ENCODE assay signal across 8 cellular contexts in genomic region chr12:128644664-128645296, GRCh38.
DNase-seq lines count a peak whose midpoint lies in the region; ATAC-seq, FAIRE-seq and TF ChIP-seq lines count a peak whose summit lies in the region.

No MANE protein-coding gene starts in this region.

- CTCF ChIA-PET in CD4-positive, alpha-beta T cell (lab: Charles Lee), result interaction anchor here (0.6 kb wide), 1 partner anchor 53 kb away, joined by 3 read pairs; no protein-coding TSS in a partner anchor

- POLR2A ChIA-PET in CD4-positive, alpha-beta T cell (lab: Charles Lee), result no interaction called here

- H3K9me3 ChIP-seq in kidney (ENCODE audit: control insufficient read depth in 1 of 2, low read length in 2 of 2), result peaks cover 0 to 2% of the 10 kb centered on the region in 2 donors
- H3K9me3 ChIP-seq in CD4-positive, alpha-beta T cell (ENCODE audit: control insufficient read depth, low read length), result no peaks in the 10 kb centered on the region

- intact Hi-C loops in kidney (cut with DNase I), result no loop called here
- intact Hi-C loops in CD4-positive, alpha-beta T cell (cut with DNase I, micrococcal nuclease), result no loop called here

- no peak overlapping the region for H3K27ac Mint-ChIP-seq in CD4-positive, alpha-beta T cell

- no peaks in the 10 kb centered on the region for H3K36me3 ChIP-seq in kidney (ENCODE audit: control insufficient read depth in 1 of 2, insufficient read depth in 2 of 2, low read length in 2 of 2)

- no peaks in the 10 kb centered on the region for H3K27me3 Mint-ChIP-seq in CD4-positive, alpha-beta T cell

- DNase-seq in NOMO-1 treated with DMSO at 0.1 percent for 48 hours (lab: John Stamatoyannopoulos, UW; ENCODE audit: unreplicated experiment) (peak; percentile 6), NOMO-1 treated with dmso at 0.1 percent for 144 hours (lab: John Stamatoyannopoulos, UW; ENCODE audit: unreplicated experiment) (no peak), kidney (no peak), HuH-7.5 (ENCODE audit: low spot score) (no peak)
- DNase-seq in Jurkat, Clone E6-1 (ENCODE audit: low read depth, low spot score), result peak; percentile 33
- peak; percentile 32 for DNase-seq in activated CD8-positive, alpha-beta memory T cell treated with anti-CD3 and anti-CD28 coated beads, Interleukin-2, amount 50 U/mL, for 4 hours
- no peak for DNase-seq in CD4-positive, alpha-beta T cell

- H3K9ac ChIP-seq in kidney (ENCODE audit: low read length in 2 of 2), result no peak overlapping the region

- no peaks in the 10 kb centered on the region for H3K27me3 ChIP-seq in CD4-positive, alpha-beta T cell (ENCODE audit: control insufficient read depth, insufficient read depth, low read length)

- no peak for ATAC-seq in CD4-positive, alpha-beta T cell (ENCODE audit: poor library complexity)
- ATAC-seq in HG02938 (IDR thresholded peaks at IDR 0.05; ENCODE audit: unreplicated experiment), result no peak

- no peak for FAIRE-seq in kidney (lab: Jason Lieb, UNC)

- TF ChIP-seq CTCF in kidney (IDR thresholded peaks at IDR 0.05; ENCODE audit: borderline replicate concordance, extremely low read depth, insufficient read depth), result peak; percentile 41
- no peak for TF ChIP-seq CTCF in CD4-positive, alpha-beta T cell (IDR thresholded peaks at IDR 0.05)

- H3K27ac ChIP-seq in kidney (ENCODE audit: low read depth in 2 of 2, low read length in 2 of 2), result no peak overlapping the region
- H3K27ac ChIP-seq in CD4-positive, alpha-beta T cell (ENCODE audit: low read depth, low read length), result no peak overlapping the region

- H3K4me3 Mint-ChIP-seq in CD4-positive, alpha-beta T cell, result no peak overlapping the region

- no peaks in the 10 kb centered on the region for H3K4me1 Mint-ChIP-seq in CD4-positive, alpha-beta T cell (ENCODE audit: low read depth)

- no peaks in the 10 kb centered on the region for H3K36me3 Mint-ChIP-seq in CD4-positive, alpha-beta T cell (ENCODE audit: low read depth)

- H3K4me3 ChIP-seq in Jurkat, Clone E6-1 (ENCODE audit: low read length), result no peak overlapping the region
- no peak overlapping the region for H3K4me3 ChIP-seq in kidney (ENCODE audit: low read length in 2 of 2)

- H3K9me3 Mint-ChIP-seq in CD4-positive, alpha-beta T cell, result peaks cover 11% of the 10 kb centered on the region

- no peaks in the 10 kb centered on the region for H3K4me1 ChIP-seq in kidney (ENCODE audit: control insufficient read depth in 1 of 2, insufficient read depth in 1 of 2, low read depth in 1 of 2, low read length in 2 of 2)

Comparison
In these comparisons a context has a peak if more than half of its experiments do, and no peak if none do; other contexts are left out.
1. DNase-seq: peak in NOMO-1 treated with DMSO at 0.1 percent for 48 hours (single experiment), Jurkat, Clone E6-1 (single experiment) and activated CD8-positive, alpha-beta memory T cell treated with anti-CD3 and anti-CD28 coated beads, Interleukin-2, amount 50 U/mL, for 4 hours (single experiment); none in NOMO-1 treated with dmso at 0.1 percent for 144 hours (single experiment), kidney (single experiment), CD4-positive, alpha-beta T cell (0 of 10) and HuH-7.5 (single experiment).